25 cellular contexts compared by ENCODE assay signal in genomic region chr15:54277834-54278233, GRCh38.
"Had no signal": no experiment of that assay in that cellular context is flagged by ENCODE, and none has a peak within 500 bp of the region (broad histone marks: within the 10 kb centered on the region; RNA-seq: fewer than 3 reads in every experiment).

No MANE protein-coding gene starts in this region.

- H3K27me3 Mint-ChIP-seq: IgD-negative memory B cell had no signal

- H3K9me3 ChIP-seq: SK-N-SH had no signal

- H3K9ac ChIP-seq: SK-N-SH had no signal

- H3K4me3 Mint-ChIP-seq: IgD-negative memory B cell had no signal

- ATAC-seq: K562, Panc1, PC-3 had no signal

- H3K27ac ChIP-seq: HL-60, RWPE1 had no signal

- DNase-seq: MV-4-11; NCI-H1048; NCI-H1105; NCI-H1417; NCI-H1436 treated with DMSO at 0.1 percent for 48 hours; NCI-H1694; NCI-H1930; NCI-H2081; NCI-H2107; NCI-H2171; NCI-H226; NCI-H446; NCI-H510A; NCI-H524 treated with DMSO at 0.1 percent for 48 hours; NCI-H69; NCI-H774; NK-92 treated with Interleukin-12 subunit alpha and Interleukin-12 subunit beta, amount 100 ng/mL, for 24 hours; PC-3; SHP77; SK-N-SH had no signal

- H3K4me3 ChIP-seq: K562 had no signal

- H3K36me3 Mint-ChIP-seq: IgD-negative memory B cell had no signal
